19 cellular contexts compared by ENCODE assay signal in genomic region chr6:170232186-170233002, GRCh38. TPM values are rescaled to one million over a fixed set of nuclear protein-coding genes. Genes with fewer than 3 reads are reported as not detected.
DNase-seq lines count a peak whose midpoint lies in the region; ATAC-seq and TF ChIP-seq lines count a peak whose summit lies in the region.
"Had no signal": no experiment of that assay in that cellular context is flagged by ENCODE, and none has a peak within 500 bp of the region (broad histone marks: within the 10 kb centered on the region; RNA-seq: fewer than 3 reads in every experiment).

No MANE protein-coding gene starts in this region.

- peaks cover 26% of the 10 kb centered on the region for H3K4me1 ChIP-seq in mesodermal cell (ENCODE audit: control insufficient read depth, insufficient read depth, low read length, poor library complexity, severe bottlenecking)
- H3K4me1 ChIP-seq: adrenal gland, transverse colon had no signal

- TF ChIP-seq CTCF in dorsolateral prefrontal cortex (IDR thresholded peaks at IDR 0.05 in 54 of 56, conservative IDR thresholded peaks at IDR 0.05 in 2 of 56; ENCODE audit: low read depth in 1 of 56, partially characterized antibody in 56 of 56), result no peak

- no peaks in the 10 kb centered on the region for H3K27me3 ChIP-seq in dorsolateral prefrontal cortex
- H3K27me3 ChIP-seq: adrenal gland, transverse colon had no signal

- intact Hi-C loops in cardiac septum (cut with DNase I), result no loop called here
- intact Hi-C loops in left cardiac atrium (cut with DNase I), result no loop called here
- intact Hi-C loops in dorsolateral prefrontal cortex (cut with DNase I), result loop anchor here in 1 of 2 donors (5.0 kb wide), 1 partner anchor 50 kb away; no protein-coding TSS in a partner anchor

- H3K9me3 ChIP-seq in mesodermal cell (ENCODE audit: control insufficient read depth, low read length), result peaks cover 5% of the 10 kb centered on the region
- H3K9me3 ChIP-seq: adrenal gland, transverse colon had no signal

- peak overlapping the region in 37 of 59 donors; percentile 10 to 88 (median 71) for H3K27ac ChIP-seq in dorsolateral prefrontal cortex
- H3K27ac ChIP-seq in mesodermal cell (ENCODE audit: low read depth, low read length, severe bottlenecking), result peak overlapping the region; percentile 64
- H3K27ac ChIP-seq: adrenal gland, transverse colon had no signal

- DNase-seq in cardiac septum (ENCODE audit: low spot score) (peak; percentile 70), left cardiac atrium (no peak), dorsolateral prefrontal cortex (peak in 1 of 10 donors; percentile 31), ecto neural progenitor cell (ENCODE audit: low spot score) (no peak), HCEC 1CT (no peak), 8988T (no peak)
- DNase-seq: activated CD4-positive, alpha-beta T cell treated with anti-CD3 and anti-CD28 coated beads for 1 hour; activated CD8-positive, alpha-beta memory T cell treated with anti-CD3 and anti-CD28 coated beads, Interleukin-2, amount 10 ng/mL, durations not matched to agents 7 days and 5 days; activated effector memory CD4-positive, alpha-beta T cell treated with Interleukin-2 at 50 U/mL for 16 hours; natural killer cell; NCI-H2107; NCI-H526 treated with DMSO at 0.1 percent for 48 hours; stimulated activated naive CD4-positive, alpha-beta T cell; transverse colon had no signal

- 94 to 96% methylated on average over 15 to 23 of the region's 24 CpGs for WGBS in mesodermal cell (ENCODE audit: insufficient coverage in 2 of 2), 2 experiments

- peak overlapping the region in 2 of 59 donors; percentile 51 to 62 for H3K4me3 ChIP-seq in dorsolateral prefrontal cortex
- H3K4me3 ChIP-seq in mesodermal cell (ENCODE audit: extremely low read depth, insufficient read depth, low read length, poor library complexity, severe bottlenecking), result no peak overlapping the region
- H3K4me3 ChIP-seq: adrenal gland, lung, transverse colon had no signal

- no peak for ATAC-seq in left cardiac atrium
- ATAC-seq in GM18867 (IDR thresholded peaks at IDR 0.05; ENCODE audit: unreplicated experiment), result no peak
- ATAC-seq: activated CD8-positive, alpha-beta memory T cell treated with anti-CD3 and anti-CD28 coated beads, Interleukin-2, amount 10 ng/mL, durations not matched to agents 7 days and 5 days; natural killer cell had no signal

- H3K36me3 ChIP-seq in mesodermal cell (ENCODE audit: control insufficient read depth, insufficient read depth, low read length), result no peaks in the 10 kb centered on the region
- H3K36me3 ChIP-seq: adrenal gland, transverse colon had no signal

RNA-seq across cellular contexts. Expression of gene DLL1, which starts 58.5 kb away (rescaled TPM):
- total RNA-seq in cardiac septum, result 6.4 TPM
- 10 to 100 TPM; 19.0 to 26.8 TPM for total RNA-seq in left cardiac atrium
- total RNA-seq in dorsolateral prefrontal cortex, result 10 to 100 TPM in 104 of 120 experiments, 1 to 10 TPM in 16; 4.7 to 47.2 (median 15.7) TPM
- polyA plus RNA-seq in mesodermal cell (2013, experiment 1 of 2), result 3.5 TPM
- 2.6 TPM for polyA plus RNA-seq in mesodermal cell (2013, experiment 2 of 2)
- total RNA-seq: OCI-LY7 had no signal
